23 cellular contexts compared by ENCODE assay signal in genomic region chr10:8151086-8151485, GRCh38.
DNase-seq lines count a peak whose midpoint lies in the region; ATAC-seq and TF ChIP-seq lines count a peak whose summit lies in the region.
"Had no signal": no experiment of that assay in that cellular context is flagged by ENCODE, and none has a peak within 500 bp of the region (broad histone marks: within the 10 kb centered on the region; RNA-seq: fewer than 3 reads in every experiment).

No MANE protein-coding gene starts in this region.

- H3K9ac ChIP-seq in PC-3 (ENCODE audit: low read length) = no peak overlapping the region
- H3K9ac ChIP-seq: BLaER1 treated with 17β-estradiol and CSF1 and Interleukin-3, amounts not matched to agents 10 nM and 100 nM had no signal

- H3K36me3 Mint-ChIP-seq in MCF 10A (ENCODE audit: insufficient read depth, unreplicated experiment) = no peaks in the 10 kb centered on the region
- H3K36me3 Mint-ChIP-seq in activated CD8-positive, alpha-beta T cell treated with anti-CD3 and anti-CD28 coated beads for 36 hours (ENCODE audit: low read depth) = no peaks in the 10 kb centered on the region
- H3K36me3 Mint-ChIP-seq: CD8-positive, alpha-beta T cell had no signal

- H3K4me3 ChIP-seq in breast epithelium (no peak overlapping the region), PC-3 (ENCODE audit: low read length) (no peak overlapping the region)
- H3K4me3 ChIP-seq: A549; BLaER1 treated with 17β-estradiol and CSF1 and Interleukin-3, amounts not matched to agents 10 nM and 100 nM; GM12878 had no signal

- no peaks in the 10 kb centered on the region for H4K20me1 ChIP-seq in PC-3 (ENCODE audit: low read length)
- H4K20me1 ChIP-seq: BLaER1 treated with 17β-estradiol and CSF1 and Interleukin-3, amounts not matched to agents 10 nM and 100 nM had no signal

- DNase-seq in MCF 10A (ENCODE audit: unreplicated experiment) (peak; percentile 30), breast epithelium (ENCODE audit: low spot score in 2 of 2) (no peak), PC-3 (peak; percentile 58), anterior cingulate cortex (lab: John Stamatoyannopoulos, UW) (no peak)
- DNase-seq in activated CD8-positive, alpha-beta T cell treated with anti-CD3 and anti-CD28 coated beads for 36 hours = no peak
- DNase-seq: AML-193; Caco-2; Calu3; CD4-positive, alpha-beta T cell; CD8-positive, alpha-beta T cell; DMS 273 treated with DMSO at 0.1 percent for 48 hours; DMS153; DMS53; DMS79; DND-41; EL; GDM1 had no signal

- H3K27me3 ChIP-seq in breast epithelium = no peaks in the 10 kb centered on the region
- no peaks in the 10 kb centered on the region for H3K27me3 ChIP-seq in PC-3 (ENCODE audit: low read length)
- H3K27me3 ChIP-seq: BLaER1 treated with 17β-estradiol and CSF1 and Interleukin-3, amounts not matched to agents 10 nM and 100 nM had no signal

- H3K27ac ChIP-seq in breast epithelium (no peak overlapping the region), PC-3 (ENCODE audit: low read length) (no peak overlapping the region)
- H3K27ac ChIP-seq: 22Rv1; A549; BLaER1 treated with 17β-estradiol and CSF1 and Interleukin-3, amounts not matched to agents 10 nM and 100 nM; C4-2B had no signal

- intact Hi-C loops in MCF 10A (cut with micrococcal nuclease) (no loop called here), breast epithelium (cut with DNase I; ENCODE audit: low total_unique reads) (loop anchor here (5.0 to 10.0 kb wide), 2 partner anchors 601 to 1844 kb away; no protein-coding TSS in a partner anchor), PC-3 (cut with micrococcal nuclease) (loop anchor here (10.0 kb wide), 1 partner anchor 276 kb away; no protein-coding TSS in a partner anchor)
- intact Hi-C loops in activated CD8-positive, alpha-beta T cell treated with anti-CD3 and anti-CD28 coated beads for 36 hours (cut with micrococcal nuclease) = no loop called here

- no peaks in the 10 kb centered on the region for H3K9me3 Mint-ChIP-seq in MCF 10A (ENCODE audit: unreplicated experiment)
- no peaks in the 10 kb centered on the region for H3K9me3 Mint-ChIP-seq in activated CD8-positive, alpha-beta T cell treated with anti-CD3 and anti-CD28 coated beads for 36 hours
- H3K9me3 Mint-ChIP-seq: CD4-positive, alpha-beta T cell; CD8-positive, alpha-beta T cell had no signal

- no peaks in the 10 kb centered on the region for H3K79me2 ChIP-seq in PC-3 (ENCODE audit: low read length)

- CTCF ChIA-PET in MCF 10A (lab: Yijun Ruan, JAX) (no interaction called here), PC-3 (lab: Charles Lee) (no interaction called here)
- CTCF ChIA-PET in activated CD8-positive, alpha-beta T cell treated with anti-CD3 and anti-CD28 coated beads for 36 hours (lab: Charles Lee) = no interaction called here

- H2AFZ ChIP-seq in PC-3 (ENCODE audit: low read length) = no peak overlapping the region

- H3K9me2 ChIP-seq in PC-3 (replicated peaks; ENCODE audit: low read length) = no peaks in the 10 kb centered on the region

- H3K4me1 Mint-ChIP-seq in MCF 10A (ENCODE audit: insufficient read depth, unreplicated experiment) = peaks cover 12% of the 10 kb centered on the region
- H3K4me1 Mint-ChIP-seq in activated CD8-positive, alpha-beta T cell treated with anti-CD3 and anti-CD28 coated beads for 36 hours (ENCODE audit: low read depth) = no peaks in the 10 kb centered on the region
- H3K4me1 Mint-ChIP-seq: B cell had no signal

- H3K36me3 ChIP-seq in breast epithelium (no peaks in the 10 kb centered on the region), PC-3 (ENCODE audit: low read depth, low read length) (no peaks in the 10 kb centered on the region)
- H3K36me3 ChIP-seq: BLaER1 treated with 17β-estradiol and CSF1 and Interleukin-3, amounts not matched to agents 10 nM and 100 nM had no signal

- H3K9me3 ChIP-seq in breast epithelium (no peaks in the 10 kb centered on the region), PC-3 (ENCODE audit: low read length) (no peaks in the 10 kb centered on the region)
- H3K9me3 ChIP-seq: A549; BLaER1 treated with 17β-estradiol and CSF1 and Interleukin-3, amounts not matched to agents 10 nM and 100 nM; Caco-2 had no signal

- H3K27me3 Mint-ChIP-seq in MCF 10A (ENCODE audit: insufficient read depth, unreplicated experiment) = no peaks in the 10 kb centered on the region
- peaks cover 2% of the 10 kb centered on the region for H3K27me3 Mint-ChIP-seq in activated CD8-positive, alpha-beta T cell treated with anti-CD3 and anti-CD28 coated beads for 36 hours
- H3K27me3 Mint-ChIP-seq: CD4-positive, alpha-beta T cell had no signal

- H3K4me2 ChIP-seq in PC-3 (ENCODE audit: low read length) = no peak overlapping the region
- H3K4me2 ChIP-seq: A549; BLaER1 treated with 17β-estradiol and CSF1 and Interleukin-3, amounts not matched to agents 10 nM and 100 nM had no signal

- H3F3A ChIP-seq in PC-3 (ENCODE audit: low read length, unreplicated experiment) = no peaks in the 10 kb centered on the region

- ATAC-seq in PC-3 = peak; percentile 43; the same call in 1 of the 2 replicates
- no peak for ATAC-seq in activated CD8-positive, alpha-beta T cell treated with anti-CD3 and anti-CD28 coated beads for 36 hours
- ATAC-seq: A549; CD8-positive, alpha-beta T cell; GM12878 had no signal

- H3K27ac Mint-ChIP-seq in MCF 10A (ENCODE audit: low read depth, unreplicated experiment) = no peak overlapping the region
- no peak overlapping the region for H3K27ac Mint-ChIP-seq in activated CD8-positive, alpha-beta T cell treated with anti-CD3 and anti-CD28 coated beads for 36 hours
- H3K27ac Mint-ChIP-seq: B cell; CD4-positive, alpha-beta T cell; CD8-positive, alpha-beta T cell had no signal

- no peak overlapping the region for H3K4me3 Mint-ChIP-seq in MCF 10A (ENCODE audit: unreplicated experiment)
- H3K4me3 Mint-ChIP-seq in activated CD8-positive, alpha-beta T cell treated with anti-CD3 and anti-CD28 coated beads for 36 hours = no peak overlapping the region
- H3K4me3 Mint-ChIP-seq: B cell; CD4-positive, alpha-beta T cell; CD8-positive, alpha-beta T cell had no signal

- POLR2A ChIA-PET in MCF 10A (lab: Yijun Ruan, JAX) (interaction anchor here (0.7 kb wide), 1 partner anchor 50 kb away, joined by 3 read pairs; no protein-coding TSS in a partner anchor), PC-3 (lab: Charles Lee; ENCODE audit: unreplicated experiment) (no interaction called here)
- POLR2A ChIA-PET in activated CD8-positive, alpha-beta T cell treated with anti-CD3 and anti-CD28 coated beads for 36 hours (lab: Charles Lee) = interaction anchor here (1.0 kb wide), 1 partner anchor 330 kb away, joined by 3 read pairs; no protein-coding TSS in a partner anchor

- H3K4me1 ChIP-seq in breast epithelium (no peaks in the 10 kb centered on the region), PC-3 (ENCODE audit: insufficient read depth, low read length) (peaks cover 14% of the 10 kb centered on the region)
- H3K4me1 ChIP-seq: A549, Caco-2 had no signal

- BruUV-seq in MCF 10A (replicated peaks; lab: Mats Ljungman, UMichigan) (no TSS peak), PC-3 (replicated peaks; lab: Mats Ljungman, UMichigan) (no TSS peak)

- TF ChIP-seq CTCF in MCF 10A (IDR thresholded peaks at IDR 0.05; ENCODE audit: unreplicated experiment) (no peak), breast epithelium (IDR thresholded peaks at IDR 0.05) (no peak), PC-3 (conservative IDR thresholded peaks at IDR 0.05; ENCODE audit: low read depth, low read length) (no peak)
- TF ChIP-seq CTCF in activated CD8-positive, alpha-beta T cell treated with anti-CD3 and anti-CD28 coated beads for 36 hours (IDR thresholded peaks at IDR 0.05) = no peak

- no peak for TF ChIP-seq POLR2A in breast epithelium (IDR thresholded peaks at IDR 0.05)

Comparison
In these comparisons a context has a peak if more than half of its experiments do, and no peak if none do; other contexts are left out.
1. DNase-seq: peak in MCF 10A (single experiment) and PC-3 (single experiment); none in breast epithelium (0 of 2), anterior cingulate cortex (0 of 58) and activated CD8-positive, alpha-beta T cell treated with anti-CD3 and anti-CD28 coated beads for 36 hours (single experiment).
2. intact Hi-C loops: an anchor here in breast epithelium (5.0 to 10.0 kb wide) and PC-3 (10.0 kb wide); none called in MCF 10A and activated CD8-positive, alpha-beta T cell treated with anti-CD3 and anti-CD28 coated beads for 36 hours.